9 cellular contexts compared by ENCODE assay signal in genomic region chr13:84126671-84127171, GRCh38.
A peak's percentile ranks its signal among the peaks of the same experiment; 100 is the strongest.
DNase-seq lines count a peak whose midpoint lies in the region; ATAC-seq lines count a peak whose summit lies in the region.
"Had no signal": no experiment of that assay in that cellular context is flagged by ENCODE, and none has a peak within 500 bp of the region (broad histone marks: within the 10 kb centered on the region; RNA-seq: fewer than 3 reads in every experiment).

No MANE protein-coding gene starts in this region.

- peak; percentile 57 for ATAC-seq in naive thymus-derived CD4-positive, alpha-beta T cell
- ATAC-seq in HG03045 (IDR thresholded peaks at IDR 0.05; ENCODE audit: unreplicated experiment), result no peak

- H3K9me3 Mint-ChIP-seq in naive thymus-derived CD4-positive, alpha-beta T cell, result peaks cover 0 to 1% (median 0%) of the 10 kb centered on the region in 11 donors
- H3K9me3 Mint-ChIP-seq: T-helper 2 cell treated with Interferon-gamma antibody and Interleukin-4, amounts not matched to agents 5 μg/mL and 100 μg/mL, for 36 hours had no signal

- H3K36me3 ChIP-seq in naive thymus-derived CD4-positive, alpha-beta T cell (ENCODE audit: control insufficient read depth in 2 of 3, insufficient read depth in 3 of 3, low read length in 3 of 3), result no peaks in the 10 kb centered on the region

- CTCF ChIA-PET in naive thymus-derived CD4-positive, alpha-beta T cell (lab: Charles Lee), result no interaction called here

- no peaks in the 10 kb centered on the region for H3K36me3 Mint-ChIP-seq in naive thymus-derived CD4-positive, alpha-beta T cell

- H3K4me3 Mint-ChIP-seq in naive thymus-derived CD4-positive, alpha-beta T cell, result no peak overlapping the region
- H3K4me3 Mint-ChIP-seq: T-helper 2 cell treated with Interferon-gamma antibody and Interleukin-4, amounts not matched to agents 5 μg/mL and 100 μg/mL, for 36 hours had no signal

- peak; percentile 14 for DNase-seq in NCI-H82 (lab: John Stamatoyannopoulos, UW)
- no peak for DNase-seq in NCI-H82 treated with DMSO at 0.1 percent for 48 hours (lab: John Stamatoyannopoulos, UW; ENCODE audit: unreplicated experiment)
- peak; percentile 36 for DNase-seq in Jurkat, Clone E6-1 (ENCODE audit: low read depth, low spot score)
- DNase-seq in NCI-H748 treated with DMSO at 0.1 percent for 48 hours (lab: John Stamatoyannopoulos, UW), result peak; percentile 75
- no peak for DNase-seq in naive thymus-derived CD4-positive, alpha-beta T cell
- no peak for DNase-seq in T-helper 9 cell
- no peak for DNase-seq in SIG-M5 (lab: John Stamatoyannopoulos, UW)

- H3K4me1 Mint-ChIP-seq in naive thymus-derived CD4-positive, alpha-beta T cell, result peaks cover 0 to 5% (median 0%) of the 10 kb centered on the region in 7 donors

- no peak overlapping the region for H3K4me3 ChIP-seq in Jurkat, Clone E6-1 (ENCODE audit: low read length)
- H3K4me3 ChIP-seq in naive thymus-derived CD4-positive, alpha-beta T cell (ENCODE audit: low read length), result no peak overlapping the region

- H3K27me3 Mint-ChIP-seq in naive thymus-derived CD4-positive, alpha-beta T cell, result no peaks in the 10 kb centered on the region

- H3K9me3 ChIP-seq in naive thymus-derived CD4-positive, alpha-beta T cell (ENCODE audit: control insufficient read depth in 2 of 3, low read length in 3 of 3), result no peaks in the 10 kb centered on the region

- no peaks in the 10 kb centered on the region for H3K27me3 ChIP-seq in naive thymus-derived CD4-positive, alpha-beta T cell (ENCODE audit: control insufficient read depth in 2 of 2, insufficient read depth in 2 of 2, low read length in 2 of 2)

- POLR2A ChIA-PET in naive thymus-derived CD4-positive, alpha-beta T cell (lab: Charles Lee), result no interaction called here

- no peak overlapping the region for H3K27ac Mint-ChIP-seq in naive thymus-derived CD4-positive, alpha-beta T cell
- H3K27ac Mint-ChIP-seq: T-helper 2 cell treated with Interferon-gamma antibody and Interleukin-4, amounts not matched to agents 5 μg/mL and 100 μg/mL, for 36 hours had no signal

- H3K27ac ChIP-seq in naive thymus-derived CD4-positive, alpha-beta T cell (ENCODE audit: low read depth, low read length), result no peak overlapping the region

- no peaks in the 10 kb centered on the region for H3K4me1 ChIP-seq in naive thymus-derived CD4-positive, alpha-beta T cell (ENCODE audit: control insufficient read depth in 2 of 2, insufficient read depth in 2 of 2, low read length in 2 of 2)

- intact Hi-C loops in naive thymus-derived CD4-positive, alpha-beta T cell (cut with micrococcal nuclease), result no loop called here

Comparison
In these comparisons a context has a peak if more than half of its experiments do, and no peak if none do; other contexts are left out.
1. DNase-seq: peak in NCI-H82 (single experiment), Jurkat, Clone E6-1 (single experiment) and NCI-H748 treated with DMSO at 0.1 percent for 48 hours (single experiment); none in NCI-H82 treated with DMSO at 0.1 percent for 48 hours (single experiment), naive thymus-derived CD4-positive, alpha-beta T cell (0 of 9), T-helper 9 cell (single experiment) and SIG-M5 (single experiment).